In the genomic region with DNA sequence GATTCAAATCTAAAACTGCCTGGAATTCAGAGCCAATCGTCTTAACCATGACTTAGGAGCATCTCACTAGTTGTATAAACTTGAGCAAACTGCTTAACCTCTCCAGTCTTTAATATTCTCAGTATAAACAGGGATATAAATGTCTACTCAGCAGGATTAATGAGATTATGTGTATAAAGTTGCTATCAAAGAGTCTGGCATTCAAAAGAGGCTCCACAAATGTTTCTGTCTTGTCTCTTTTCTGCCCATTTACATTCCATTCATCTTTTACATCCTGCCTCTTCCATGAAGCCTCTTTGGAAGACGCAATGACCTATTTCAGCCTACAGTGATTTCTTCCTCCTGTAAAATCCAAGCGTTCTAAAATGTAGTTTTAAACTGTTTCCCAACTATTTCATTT, we compare ENCODE assay signal across 16 cellular contexts.
DNase-seq lines count a peak whose midpoint lies in the region; ATAC-seq, FAIRE-seq and TF ChIP-seq lines count a peak whose summit lies in the region.
"Had no signal": no experiment of that assay in that cellular context is flagged by ENCODE, and none has a peak within 500 bp of the region (broad histone marks: within the 10 kb centered on the region; RNA-seq: fewer than 3 reads in every experiment).

No MANE protein-coding gene starts in this region.

- CTCF ChIA-PET in SK-N-SH (lab: Yijun Ruan, JAX) = interaction anchor here (1.2 to 2.8 kb wide), 2 partner anchors 271 to 275 kb away, joined by 3 to 10 read pairs; partner anchors contain the start of gene BMP6
- CTCF ChIA-PET in K562 (lab: Yijun Ruan, JAX; ENCODE audit: low intra/inter-chr PET ratio) = no interaction called here

- no peak overlapping the region for H3K9ac ChIP-seq in SK-N-SH
- H3K9ac ChIP-seq in K562 (ENCODE audit: insufficient read depth in 1 of 2, low read depth in 2 of 2, low read length in 2 of 2) = no peak overlapping the region

- in situ Hi-C loops in K562 (cut with MboI) = no loop called here

- H3K4me3 ChIP-seq in SK-N-SH (ENCODE audit: low read depth in 2 of 2, low read length in 1 of 2) = no peak overlapping the region
- H3K4me3 ChIP-seq in K562 = no peak overlapping the region
- H3K4me3 ChIP-seq in pancreas = no peak overlapping the region
- H3K4me3 ChIP-seq: GM12878, GM23338 had no signal

- H3K4me2 ChIP-seq in SK-N-SH (no peak overlapping the region), K562 (ENCODE audit: insufficient read depth, low read length) (no peak overlapping the region)
- H3K4me2 ChIP-seq: GM23338 had no signal

- no peak; the same call in 2 of the 3 replicates for ATAC-seq in SK-N-SH treated with all-trans-retinoic acid at 6 μM for 48 hours
- no peak for ATAC-seq in K562
- ATAC-seq in pancreas = no peak
- no peak for ATAC-seq in Right ventricle myocardium superior (ENCODE audit: poor library complexity)
- ATAC-seq in GM21360 (IDR thresholded peaks at IDR 0.05; ENCODE audit: unreplicated experiment) = no peak
- ATAC-seq: GM12878, GM23338 had no signal

- 67% methylated on average over 3 of the region's 3 CpGs for WGBS in SK-N-SH (ENCODE audit: low lambda C conversion rate)
- WGBS in K562 (ENCODE audit: insufficient coverage, low coverage, missing lambda C conversion rate) = 19% methylated on average over 3 of the region's 3 CpGs
- WGBS in pancreas, 2 donors = 80 to 85% methylated on average over 3 of the region's 3 CpGs

- no peak for TF ChIP-seq POLR2A in K562 (conservative IDR thresholded peaks at IDR 0.05)

- H2AFZ ChIP-seq in SK-N-SH (ENCODE audit: low read depth) (no peak overlapping the region), K562 (ENCODE audit: low read depth, low read length) (no peak overlapping the region)
- H2AFZ ChIP-seq: GM23338 had no signal

- intact Hi-C loops in K562 (cut with micrococcal nuclease) = no loop called here
- intact Hi-C loops in pancreas (cut with DNase I) = no loop called here
- intact Hi-C loops in Right ventricle myocardium superior (cut with DNase I) = no loop called here

- FAIRE-seq in K562 (lab: Jason Lieb, UNC) = no peak
- FAIRE-seq in pancreas (lab: Jason Lieb, UNC) = peak; percentile 43
- FAIRE-seq: GM12878, GM18507 had no signal

- H3F3A ChIP-seq in SK-N-SH (replicated peaks; ENCODE audit: insufficient read depth) = peaks cover 11% of the 10 kb centered on the region

- BruUV-seq in K562 (replicated peaks; lab: Mats Ljungman, UMichigan) = no TSS peak

- H3K36me3 ChIP-seq in SK-N-SH (replicated peaks in 1 of 2; ENCODE audit: control insufficient read depth in 1 of 2, insufficient read depth in 2 of 2, low read length in 1 of 2) (no peaks in the 10 kb centered on the region), K562 (ENCODE audit: control insufficient read depth, insufficient read depth, low read length) (no peaks in the 10 kb centered on the region), pancreas (no peaks in the 10 kb centered on the region)
- H3K36me3 ChIP-seq: BE2C had no signal

- TF ChIP-seq CTCF in SK-N-SH (IDR thresholded peaks at IDR 0.05) = no peak
- no peak for TF ChIP-seq CTCF in K562 (IDR thresholded peaks at IDR 0.05 in 2 of 3, conservative IDR thresholded peaks at IDR 0.05 in 1 of 3; ENCODE audit: insufficient read depth in 2 of 3, low read depth in 1 of 3, low read length in 3 of 3)
- no peak for TF ChIP-seq CTCF in pancreas (IDR thresholded peaks at IDR 0.05)

- H3K79me2 ChIP-seq in SK-N-SH (ENCODE audit: insufficient read depth) (no peaks in the 10 kb centered on the region), K562 (ENCODE audit: control insufficient read depth, insufficient read depth, low read length) (no peaks in the 10 kb centered on the region)

- no peaks in the 10 kb centered on the region for H3K9me2 ChIP-seq in SK-N-SH

- H4K20me1 ChIP-seq in SK-N-SH (ENCODE audit: insufficient read depth) (no peaks in the 10 kb centered on the region), K562 (replicated peaks; ENCODE audit: control insufficient read depth, insufficient read depth, low read length) (no peaks in the 10 kb centered on the region)

- H3K27ac ChIP-seq in SK-N-SH (ENCODE audit: low read depth in 2 of 2, low read length in 1 of 2) = no peak overlapping the region
- no peak overlapping the region for H3K27ac ChIP-seq in K562 (ENCODE audit: extremely low read depth, low read depth, low read length)
- H3K27ac ChIP-seq in pancreas = no peak overlapping the region
- H3K27ac ChIP-seq: C4-2B had no signal

- H3K27me3 ChIP-seq in SK-N-SH (ENCODE audit: insufficient read depth) = no peaks in the 10 kb centered on the region
- H3K27me3 ChIP-seq in K562 (ENCODE audit: control insufficient read depth in 2 of 2, insufficient read depth in 2 of 2, low read length in 2 of 2) = no peaks in the 10 kb centered on the region
- H3K27me3 ChIP-seq in pancreas = no peaks in the 10 kb centered on the region
- H3K27me3 ChIP-seq: BE2C had no signal

- POLR2A ChIA-PET in SK-N-SH (lab: Yijun Ruan, JAX) (no interaction called here), K562 (lab: Yijun Ruan, JAX) (no interaction called here)

- TF ChIP-seq EP300 in SK-N-SH (IDR thresholded peaks at IDR 0.05; ENCODE audit: borderline replicate concordance in 1 of 2, low read depth in 1 of 2, low read length in 1 of 2) (no peak), K562 (IDR thresholded peaks at IDR 0.05; ENCODE audit: low read length) (no peak)

- H3K9me3 ChIP-seq in SK-N-SH (no peaks in the 10 kb centered on the region; the same call in 1 of the 2 replicates), K562 (replicated peaks; ENCODE audit: control insufficient read depth, insufficient read depth, low read depth, low read length) (no peaks in the 10 kb centered on the region), pancreas (no peaks in the 10 kb centered on the region)
- H3K9me3 ChIP-seq: BE2C had no signal

- TF ChIP-seq RAD21 in SK-N-SH (IDR thresholded peaks at IDR 0.05; ENCODE audit: low read length) = no peak
- no peak for TF ChIP-seq RAD21 in K562 (CRISPR knock-in tag; conservative IDR thresholded peaks at IDR 0.05 in 1 of 2, IDR thresholded peaks at IDR 0.05 in 1 of 2)

- H3K4me1 ChIP-seq in SK-N-SH (ENCODE audit: control insufficient read depth in 1 of 2, insufficient read depth in 2 of 2, low read depth in 1 of 2, low read length in 1 of 2) (peaks cover 4 to 10% of the 10 kb centered on the region in 2 experiments; a peak in 2 of 4 replicates), K562 (replicated peaks in 1 of 2; ENCODE audit: control insufficient read depth in 2 of 2, insufficient read depth in 2 of 2, low read length in 2 of 2) (peaks cover 0 to 4% of the 10 kb centered on the region in 2 experiments; a peak in 2 of 5 replicates), pancreas (peaks cover 0 to 12% (median 7%) of the 10 kb centered on the region in 3 donors)

- DNase-seq in SK-N-SH (no peak), K562 (ENCODE audit: extremely low read depth in 1 of 4, low spot score in 3 of 4) (no peak), pancreas (no peak), Right ventricle myocardium superior (no peak)
- DNase-seq in central memory CD4-positive, alpha-beta T cell = no peak
- DNase-seq: 8988T; CD4-positive, alpha-beta memory T cell; DMS79; H7 had no signal

- no peaks in the 10 kb centered on the region for H3K9me1 ChIP-seq in K562 (ENCODE audit: control insufficient read depth, insufficient read depth, low read length)

TF ChIP-seq in SK-N-SH treated with all-trans-retinoic acid at 6 μM for 48 hours, 23 proteins besides CTCF, POLR2A, EP300 and RAD21 (continues in another document):
- TF ChIP-seq ISL1 (CRISPR knock-in tag; IDR thresholded peaks at IDR 0.05) = peak; percentile 87
- TF ChIP-seq ZFP3 (CRISPR knock-in tag; IDR thresholded peaks at IDR 0.05) = no peak

TF ChIP-seq in SK-N-SH, 30 proteins besides CTCF, POLR2A, EP300 and RAD21:
- no peak for TF ChIP-seq NFIC (IDR thresholded peaks at IDR 0.05; ENCODE audit: borderline replicate concordance)
- no peak for TF ChIP-seq RXRA (IDR thresholded peaks at IDR 0.05; ENCODE audit: borderline replicate concordance, low read depth)
- no peak for TF ChIP-seq MEF2A (IDR thresholded peaks at IDR 0.05; ENCODE audit: borderline replicate concordance, low read depth)
- TF ChIP-seq TAF1 (IDR thresholded peaks at IDR 0.05; ENCODE audit: borderline replicate concordance, low read depth, low read length) = no peak
- no peak for TF ChIP-seq FOXM1 (IDR thresholded peaks at IDR 0.05; ENCODE audit: low read depth)
- no peak for TF ChIP-seq ELF1 (IDR thresholded peaks at IDR 0.05)

TF ChIP-seq in K562, 482 proteins besides CTCF, POLR2A, EP300 and RAD21:
- TF ChIP-seq MAFF (IDR thresholded peaks at IDR 0.05; ENCODE audit: low read length) = peak; percentile 59
- TF ChIP-seq MAFG (tag; conservative IDR thresholded peaks at IDR 0.05) = peak; percentile 66
- TF ChIP-seq TEAD2 (tag; IDR thresholded peaks at IDR 0.05) = no peak
- TF ChIP-seq ZNF316 (IDR thresholded peaks at IDR 0.05) = peak; percentile 84
- TF ChIP-seq EGR1 (conservative IDR thresholded peaks at IDR 0.05) = no peak
- peak; percentile 60 for TF ChIP-seq MAFK (IDR thresholded peaks at IDR 0.05; ENCODE audit: low read length)
- TF ChIP-seq C11orf30 (IDR thresholded peaks at IDR 0.05; ENCODE audit: low read depth) = peak; percentile 74
